2 cellular contexts compared by ENCODE assay signal in genomic region chr12:96587691-96588090, GRCh38.
TF ChIP-seq lines count a peak whose summit lies in the region.

No MANE protein-coding gene starts in this region.

TF ChIP-seq in IMR-90, 13 proteins besides CTCF, POLR2A, EP300 and RAD21:
- no peak for TF ChIP-seq CEBPB (IDR thresholded peaks at IDR 0.05; ENCODE audit: low read depth, low read length)

TF ChIP-seq in GM23338, 12 proteins besides CTCF, POLR2A, EP300 and RAD21:
- no peak for TF ChIP-seq EZH2 (IDR thresholded peaks at IDR 0.05; ENCODE audit: low read depth, unreplicated experiment)
- TF ChIP-seq POLR2AphosphoS5 (IDR thresholded peaks at IDR 0.05; ENCODE audit: low read depth), result no peak
- TF ChIP-seq EZH2phosphoT487 (IDR thresholded peaks at IDR 0.05; ENCODE audit: unreplicated experiment), result no peak
- no peak for TF ChIP-seq STAT1 (IDR thresholded peaks at IDR 0.05; ENCODE audit: unreplicated experiment)
- no peak for TF ChIP-seq REST (IDR thresholded peaks at IDR 0.05; ENCODE audit: unreplicated experiment)
- TF ChIP-seq ZNF331 (CRISPR knock-in tag; IDR thresholded peaks at IDR 0.05; ENCODE audit: low read depth), result no peak
